18 cellular contexts compared by ENCODE assay signal in genomic region chr9:2740616-2741015, GRCh38. TPM values are rescaled to one million over a fixed set of nuclear protein-coding genes. Genes with fewer than 3 reads are reported as not detected.
DNase-seq lines count a peak whose midpoint lies in the region; ATAC-seq, FAIRE-seq and TF ChIP-seq lines count a peak whose summit lies in the region.
"Had no signal": no experiment of that assay in that cellular context is flagged by ENCODE, and none has a peak within 500 bp of the region (broad histone marks: within the 10 kb centered on the region; RNA-seq: fewer than 3 reads in every experiment).

No MANE protein-coding gene starts in this region.

- no peaks in the 10 kb centered on the region for H3K79me2 ChIP-seq in K562 (ENCODE audit: control insufficient read depth, insufficient read depth, low read length)

- no peak for TF ChIP-seq EP300 in K562 (IDR thresholded peaks at IDR 0.05; ENCODE audit: low read length)

- H3K4me2 ChIP-seq in K562 (ENCODE audit: insufficient read depth, low read length) = no peak overlapping the region
- H3K4me2 ChIP-seq: BLaER1 treated with 17β-estradiol and CSF1 and Interleukin-3, amounts not matched to agents 10 nM and 100 nM had no signal

- peaks cover 3% of the 10 kb centered on the region; the same call in 1 of the 3 replicates for H3K36me3 ChIP-seq in K562 (ENCODE audit: control insufficient read depth, insufficient read depth, low read length)
- H3K36me3 ChIP-seq in CD4-positive, alpha-beta memory T cell (ENCODE audit: insufficient read depth, low read length) = no peaks in the 10 kb centered on the region

- CTCF ChIA-PET in K562 (lab: Yijun Ruan, JAX; ENCODE audit: low intra/inter-chr PET ratio) = no interaction called here
- CTCF ChIA-PET in CD4-positive, alpha-beta memory T cell (lab: Charles Lee; ENCODE audit: partially characterized antibody) = no interaction called here

- H3K27me3 Mint-ChIP-seq in CD4-positive, alpha-beta memory T cell = no peaks in the 10 kb centered on the region

- H2AFZ ChIP-seq in K562 (ENCODE audit: low read depth, low read length) = no peak overlapping the region

- no peak for TF ChIP-seq CTCF in K562 (IDR thresholded peaks at IDR 0.05 in 2 of 3, conservative IDR thresholded peaks at IDR 0.05 in 1 of 3; ENCODE audit: insufficient read depth in 2 of 3, low read depth in 1 of 3, low read length in 3 of 3)

- DNase-seq in EL (peak; percentile 41), HT1080 (ENCODE audit: low read depth) (peak; percentile 60), K562 (ENCODE audit: extremely low read depth in 1 of 4, low spot score in 3 of 4) (no peak), iris pigment epithelial cell (ENCODE audit: low read depth) (peak; percentile 66), NCI-H1694 (lab: John Stamatoyannopoulos, UW) (no peak)
- DNase-seq in CD4-positive, alpha-beta memory T cell = no peak
- DNase-seq: DMS53; GOT3; NCI-H1436; NCI-H2081 treated with DMSO at 0.1 percent for 48 hours; NCI-H226; NCI-H526; NK-92 treated with Interleukin-12 subunit alpha and Interleukin-12 subunit beta, amount 100 ng/mL, for 24 hours; T-helper 1 cell had no signal

- no peak overlapping the region for H3K4me3 ChIP-seq in K562
- no peak overlapping the region for H3K4me3 ChIP-seq in CD4-positive, alpha-beta memory T cell (ENCODE audit: low read length in 2 of 2)
- H3K4me3 ChIP-seq: BLaER1 treated with 17β-estradiol and CSF1 and Interleukin-3, amounts not matched to agents 10 nM and 100 nM had no signal

- no peak for TF ChIP-seq RAD21 in K562 (CRISPR knock-in tag; conservative IDR thresholded peaks at IDR 0.05 in 1 of 2, IDR thresholded peaks at IDR 0.05 in 1 of 2)

- no peaks in the 10 kb centered on the region for H4K20me1 ChIP-seq in K562 (replicated peaks; ENCODE audit: control insufficient read depth, insufficient read depth, low read length)
- H4K20me1 ChIP-seq: BLaER1 treated with 17β-estradiol and CSF1 and Interleukin-3, amounts not matched to agents 10 nM and 100 nM had no signal

- no peak overlapping the region for H3K27ac ChIP-seq in K562 (ENCODE audit: extremely low read depth, low read depth, low read length)
- H3K27ac ChIP-seq in CD4-positive, alpha-beta memory T cell (ENCODE audit: low read depth, low read length) = no peak overlapping the region
- H3K27ac ChIP-seq: BLaER1 treated with 17β-estradiol and CSF1 and Interleukin-3, amounts not matched to agents 10 nM and 100 nM had no signal

- no peak for FAIRE-seq in K562 (lab: Jason Lieb, UNC)
- FAIRE-seq: G401.6, GM12892 had no signal

- no peak for TF ChIP-seq POLR2A in K562 (conservative IDR thresholded peaks at IDR 0.05)

- POLR2A ChIA-PET in K562 (lab: Yijun Ruan, JAX) = no interaction called here
- POLR2A ChIA-PET in CD4-positive, alpha-beta memory T cell (lab: Charles Lee; ENCODE audit: partially characterized antibody) = no interaction called here

- H3K4me1 Mint-ChIP-seq in CD4-positive, alpha-beta memory T cell = no peaks in the 10 kb centered on the region

- no peaks in the 10 kb centered on the region for H3K9me3 ChIP-seq in K562 (replicated peaks; ENCODE audit: control insufficient read depth, insufficient read depth, low read depth, low read length)
- H3K9me3 ChIP-seq in CD4-positive, alpha-beta memory T cell (ENCODE audit: control insufficient read depth in 1 of 2, low read length in 2 of 2) = no peaks in the 10 kb centered on the region
- H3K9me3 ChIP-seq: BLaER1 treated with 17β-estradiol and CSF1 and Interleukin-3, amounts not matched to agents 10 nM and 100 nM had no signal

- no peaks in the 10 kb centered on the region for H3K9me1 ChIP-seq in K562 (ENCODE audit: control insufficient read depth, insufficient read depth, low read length)

- no peak overlapping the region for H3K27ac Mint-ChIP-seq in CD4-positive, alpha-beta memory T cell

- peaks cover 0 to 1% (median 0%) of the 10 kb centered on the region in 8 donors for H3K9me3 Mint-ChIP-seq in CD4-positive, alpha-beta memory T cell

- no peaks in the 10 kb centered on the region; a peak in 3 of 5 replicates for H3K4me1 ChIP-seq in K562 (replicated peaks in 1 of 2; ENCODE audit: control insufficient read depth in 2 of 2, insufficient read depth in 2 of 2, low read length in 2 of 2)
- no peaks in the 10 kb centered on the region for H3K4me1 ChIP-seq in CD4-positive, alpha-beta memory T cell (ENCODE audit: insufficient read depth, low read length)

- no peak overlapping the region for H3K9ac ChIP-seq in K562 (ENCODE audit: insufficient read depth in 1 of 2, low read depth in 2 of 2, low read length in 2 of 2)
- H3K9ac ChIP-seq: BLaER1 treated with 17β-estradiol and CSF1 and Interleukin-3, amounts not matched to agents 10 nM and 100 nM had no signal

- H3K4me3 Mint-ChIP-seq in CD4-positive, alpha-beta memory T cell = no peak overlapping the region

- no peaks in the 10 kb centered on the region for H3K27me3 ChIP-seq in K562 (ENCODE audit: control insufficient read depth in 2 of 2, insufficient read depth in 2 of 2, low read length in 2 of 2)
- no peaks in the 10 kb centered on the region for H3K27me3 ChIP-seq in CD4-positive, alpha-beta memory T cell (ENCODE audit: insufficient read depth, low read length)
- H3K27me3 ChIP-seq: BLaER1 treated with 17β-estradiol and CSF1 and Interleukin-3, amounts not matched to agents 10 nM and 100 nM had no signal

- ATAC-seq in K562 (no peak), HG03571 (IDR thresholded peaks at IDR 0.05; ENCODE audit: unreplicated experiment) (no peak)

- intact Hi-C loops in K562 (cut with micrococcal nuclease) = no loop called here
- intact Hi-C loops in CD4-positive, alpha-beta memory T cell (cut with micrococcal nuclease) = no loop called here

- BruUV-seq in K562 (replicated peaks; lab: Mats Ljungman, UMichigan) = no TSS peak

- peaks cover 6 to 21% of the 10 kb centered on the region in 2 donors for H3K36me3 Mint-ChIP-seq in CD4-positive, alpha-beta memory T cell

- in situ Hi-C loops in K562 (cut with MboI) = no loop called here

TF ChIP-seq in K562, 482 proteins besides CTCF, POLR2A, EP300 and RAD21:
- TF ChIP-seq RBM25 (IDR thresholded peaks at IDR 0.05; ENCODE audit: low read depth, low read length, severe bottlenecking) (peak; percentile 24), BRCA1 (IDR thresholded peaks at IDR 0.05) (no peak), BRCA1 (CRISPR knock-in tag; IDR thresholded peaks at IDR 0.05) (no peak)

RNA-seq across cellular contexts. Expression of gene KCNV2, which starts 23.3 kb away (rescaled TPM):
- total RNA-seq in HT1080 (2014; rRNA removed; shearing (Covaris generic)) = not detected in 2 replicates
- not detected in 2 replicates for polyA plus RNA-seq in HT1080 (2015; cell fraction: cytosol; rRNA removed)
- polyA plus RNA-seq in HT1080 (2015; cell fraction: nucleus; rRNA removed) = not detected in 2 replicates
- total RNA-seq in K562 (2011; cell fraction: chromatin; rRNA removed; ENCODE audit: low replicate concordance) = not detected in 2 replicates
- not detected in 2 replicates for total RNA-seq in K562 (2011; cell fraction: nucleolus; rRNA removed)
- total RNA-seq in K562 (2011; cell fraction: nucleoplasm; rRNA removed) = not detected in 2 replicates
- total RNA-seq in K562 (2014; rRNA removed) (not detected in 2 replicates), K562 (2014; rRNA removed; fragmentation: Illumina TruSeq; extraction: Trizol) (not detected in 2 replicates), K562 (2015; rRNA removed; fragmentation: Illumina TruSeq; extraction: Trizol) (not detected in 2 replicates), K562 (2021) (not detected in 2 replicates)
- polyA plus RNA-seq in K562 (2011; rRNA removed) (not detected in 2 replicates), K562 (2014; fragmentation: Illumina TruSeq; extraction: Trizol) (not detected in 2 replicates), K562 (2014; fragmentation: Nextera tagmentation; extraction: Ambion mirVana) (under 1 TPM in 1 of 2 experiments, not detected in 1; 0.03 TPM), K562 (2014; rRNA removed) (not detected in 2 replicates)
- not detected in 2 replicates for polyA plus RNA-seq in K562 (2011; cell fraction: cytosol; rRNA removed)
- polyA plus RNA-seq in K562 (2011; cell fraction: nucleus; rRNA removed) = not detected in 2 replicates
- 0.08 and 0.10 TPM in 2 replicates for polyA plus RNA-seq in K562 (2012)
- not detected in 2 replicates for polyA minus RNA-seq in K562 (2011; rRNA and poly(A)+ RNA removed)
- not detected in 2 replicates for polyA minus RNA-seq in K562 (2011; cell fraction: cytosol; rRNA and poly(A)+ RNA removed)
- not detected in 2 replicates for polyA minus RNA-seq in K562 (2011; cell fraction: nucleus; rRNA and poly(A)+ RNA removed)
- not detected for total RNA-seq in CD4-positive, alpha-beta memory T cell
- not detected for polyA plus RNA-seq in CD4-positive, alpha-beta memory T cell

Comparison
In these comparisons a context has a peak if more than half of its experiments do, and no peak if none do; other contexts are left out.
1. DNase-seq: peak in EL (single experiment), HT1080 (single experiment) and iris pigment epithelial cell (single experiment); none in K562 (0 of 4), NCI-H1694 (single experiment) and CD4-positive, alpha-beta memory T cell (0 of 5).